In the genomic region with DNA sequence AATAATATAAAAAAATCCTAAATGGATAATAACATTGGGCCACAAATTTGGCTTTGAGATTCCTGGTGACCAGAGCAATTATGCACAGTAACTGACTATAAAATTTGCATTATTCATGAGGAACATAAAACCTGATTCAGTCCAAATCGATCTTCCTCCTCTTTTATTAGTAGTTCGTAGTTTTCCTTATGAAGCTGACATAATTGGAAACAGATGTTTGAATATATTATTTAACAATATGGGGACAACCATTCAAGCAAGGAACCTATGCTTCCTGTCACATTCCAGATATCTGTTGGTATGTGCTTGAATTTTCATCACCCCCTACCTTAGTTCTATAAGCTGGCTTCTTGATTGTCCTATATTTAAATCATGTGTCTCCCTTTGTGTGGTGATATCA, we compare ENCODE assay signal across 25 cellular contexts. TPM values are rescaled to one million over a fixed set of nuclear protein-coding genes. Genes with fewer than 3 reads are reported as not detected.
"Had no signal": no experiment of that assay in that cellular context is flagged by ENCODE, and none has a peak within 500 bp of the region (broad histone marks: within the 10 kb centered on the region; RNA-seq: fewer than 3 reads in every experiment).

No MANE protein-coding gene starts in this region.

- H3K9me3 ChIP-seq: esophagus muscularis mucosa, gastrocnemius medialis, heart right ventricle, left lung, lower lobe of right lung, mucosa of descending colon had no signal

- H3K27me3 ChIP-seq: dorsolateral prefrontal cortex, esophagus muscularis mucosa, gastrocnemius medialis, left lung had no signal

- H3K27ac ChIP-seq: coronary artery, dorsolateral prefrontal cortex, esophagus muscularis mucosa, gastrocnemius medialis, heart right ventricle, left lung, lower lobe of right lung had no signal

- H3K36me3 ChIP-seq: esophagus muscularis mucosa, gastrocnemius medialis, heart right ventricle, left lung, lower lobe of right lung had no signal

- FAIRE-seq: colon, endothelial cell of umbilical vein, islet of Langerhans, keratinocyte had no signal

- ATAC-seq: gastrocnemius medialis, heart right ventricle, left cardiac atrium, left lung, left ventricle myocardium superior, lower lobe of right lung, mucosa of descending colon had no signal

- H3K4me1 ChIP-seq: esophagus muscularis mucosa, heart right ventricle, left lung, lower lobe of right lung had no signal

- DNase-seq: dermis blood vessel endothelial cell; dorsolateral prefrontal cortex; effector CD4-positive, alpha-beta T cell; effector memory CD4-positive, alpha-beta T cell; foreskin melanocyte; gastrocnemius medialis; glutamatergic neuron; head of caudate nucleus; heart right ventricle; hippocampal formation; left cardiac atrium; left lung; left ventricle myocardium superior; lower lobe of right lung; mesenchymal stem cell; mucosa of descending colon; naive B cell had no signal

- H3K4me3 ChIP-seq: coronary artery, dorsolateral prefrontal cortex, esophagus muscularis mucosa, gastrocnemius medialis, heart right ventricle, left lung, lower lobe of right lung, mucosa of descending colon had no signal

RNA-seq across cellular contexts. Expression of gene CCDC175, which starts 34.9 kb away (rescaled TPM):
- polyA plus RNA-seq: endothelial cell of umbilical vein, esophagus, fibroblast of lung, heart right ventricle, keratinocyte had no signal
